ENCODE assay signal across 18 cellular contexts in genomic region chr1:66540434-66541032, GRCh38. TPM values are rescaled to one million over a fixed set of nuclear protein-coding genes. Genes with fewer than 3 reads are reported as not detected.
A peak's percentile ranks its signal among the peaks of the same experiment; 100 is the strongest.
DNase-seq lines count a peak whose midpoint lies in the region; ATAC-seq lines count a peak whose summit lies in the region.
"Had no signal": no experiment of that assay in that cellular context is flagged by ENCODE, and none has a peak within 500 bp of the region (broad histone marks: within the 10 kb centered on the region; RNA-seq: fewer than 3 reads in every experiment).

No MANE protein-coding gene starts in this region.

- no peak overlapping the region for H2AK5ac ChIP-seq in trophoblast cell (ENCODE audit: low read length)

- no peak overlapping the region for H3K14ac ChIP-seq in trophoblast cell (ENCODE audit: low read length)

- H3K9me3 ChIP-seq in SK-N-MC (ENCODE audit: low read depth, low read length) (no peaks in the 10 kb centered on the region), trophoblast cell (ENCODE audit: insufficient read depth, low read depth, low read length) (no peaks in the 10 kb centered on the region)
- H3K9me3 ChIP-seq: BLaER1 treated with 17β-estradiol and CSF1 and Interleukin-3, amounts not matched to agents 10 nM and 100 nM; right atrium auricular region had no signal

- H3K4me2 ChIP-seq in trophoblast cell (ENCODE audit: low read length) = peak overlapping the region; percentile 6
- H3K4me2 ChIP-seq: BLaER1 treated with 17β-estradiol and CSF1 and Interleukin-3, amounts not matched to agents 10 nM and 100 nM had no signal

- H2BK5ac ChIP-seq in trophoblast cell (ENCODE audit: low read depth, low read length, poor library complexity) = no peak overlapping the region

- peak overlapping the region; percentile 29; the same call in 1 of the 2 replicates for H3K27ac ChIP-seq in SK-N-MC
- peak overlapping the region; percentile 77 for H3K27ac ChIP-seq in trophoblast cell (ENCODE audit: low read depth, low read length)
- H3K27ac ChIP-seq: BLaER1 treated with 17β-estradiol and CSF1 and Interleukin-3, amounts not matched to agents 10 nM and 100 nM had no signal

- H3K23ac ChIP-seq in trophoblast cell (ENCODE audit: low read length) = no peak overlapping the region

- no peak overlapping the region for H4K12ac ChIP-seq in trophoblast cell (ENCODE audit: low read depth, low read length)

- H3K4ac ChIP-seq in trophoblast cell (ENCODE audit: low read depth, low read length) = no peak overlapping the region

- H3K9ac ChIP-seq in SK-N-MC (ENCODE audit: insufficient read length) (no peak overlapping the region), trophoblast cell (ENCODE audit: low read length) (no peak overlapping the region)
- H3K9ac ChIP-seq: BLaER1 treated with 17β-estradiol and CSF1 and Interleukin-3, amounts not matched to agents 10 nM and 100 nM had no signal

- no peak overlapping the region for H4K91ac ChIP-seq in trophoblast cell (ENCODE audit: low read depth, low read length)

- no peak overlapping the region for H2BK12ac ChIP-seq in trophoblast cell (ENCODE audit: low read length)

- DNase-seq in EL (peak; percentile 89), SK-N-MC (ENCODE audit: low read depth, low spot score) (no peak), fibroblast of gingiva (ENCODE audit: low read depth) (peak; percentile 25), trophoblast cell (peak in 1 of 2 donors; percentile 73), retina (no peak), KBM-7 (no peak)
- DNase-seq: activated CD8-positive, alpha-beta T cell treated with anti-CD3 and anti-CD28 coated beads for 36 hours; activated gamma-delta T cell treated with Interleukin-2 at 50 U/mL for 16 hours; cerebellar nuclear complex; naive B cell; NCI-H1092; NCI-H510A; stimulated activated CD4-positive, alpha-beta T cell treated with anti-CD3 and anti-CD28 coated beads, Interleukin-4, amount 100 ng/mL, for 24 hours; stimulated activated naive B cell treated with anti-CD40 and anti-IgM and Interleukin-4, amounts not matched to agents 10 μg/mL and 1 μg/mL and 100 μg/mL, for 72 hours had no signal

- in situ Hi-C loops in KBM-7 (cut with MboI; ENCODE audit: low pct_unique_long_range_greater_than_20kb, low sequenced_read_pairs) = loop anchor here (10.0 kb wide), 1 partner anchor 164 kb away; no protein-coding TSS in a partner anchor

- no peak overlapping the region for H4K8ac ChIP-seq in trophoblast cell (ENCODE audit: low read depth, low read length)

- no peaks in the 10 kb centered on the region for H3K36me3 ChIP-seq in SK-N-MC (ENCODE audit: insufficient read depth, low read length)
- no peaks in the 10 kb centered on the region for H3K36me3 ChIP-seq in trophoblast cell (ENCODE audit: control insufficient read depth in 1 of 2, insufficient read depth in 2 of 2, low read length in 2 of 2)
- H3K36me3 ChIP-seq: BLaER1 treated with 17β-estradiol and CSF1 and Interleukin-3, amounts not matched to agents 10 nM and 100 nM; right atrium auricular region had no signal

- H3K79me1 ChIP-seq in trophoblast cell (ENCODE audit: low read length) = no peaks in the 10 kb centered on the region

- ATAC-seq in HG03571 (IDR thresholded peaks at IDR 0.05; ENCODE audit: unreplicated experiment) (no peak), GM21447 (IDR thresholded peaks at IDR 0.05; ENCODE audit: unreplicated experiment) (no peak)
- ATAC-seq: activated CD8-positive, alpha-beta T cell treated with anti-CD3 and anti-CD28 coated beads for 36 hours; stimulated activated naive B cell treated with anti-CD40 and anti-IgM and Interleukin-4, amounts not matched to agents 10 μg/mL and 1 μg/mL and 100 μg/mL, for 72 hours had no signal

- H2AFZ ChIP-seq in trophoblast cell (ENCODE audit: insufficient read depth, low read length, poor library complexity) = no peak overlapping the region

- H3K4me1 ChIP-seq in trophoblast cell (ENCODE audit: control insufficient read depth in 1 of 2, insufficient read depth in 2 of 2, low read length in 2 of 2) = peaks cover 3 to 14% of the 10 kb centered on the region in 2 experiments
- H3K4me1 ChIP-seq: BLaER1 treated with 17β-estradiol and CSF1 and Interleukin-3, amounts not matched to agents 10 nM and 100 nM had no signal

- no peaks in the 10 kb centered on the region for H3K27me3 ChIP-seq in trophoblast cell (ENCODE audit: insufficient read depth, low read length)
- H3K27me3 ChIP-seq: BLaER1 treated with 17β-estradiol and CSF1 and Interleukin-3, amounts not matched to agents 10 nM and 100 nM; right atrium auricular region had no signal

- no peak overlapping the region for H3K18ac ChIP-seq in trophoblast cell (ENCODE audit: low read length)

- 100% methylated on average over 3 of the region's 3 CpGs for WGBS in trophoblast cell (ENCODE audit: extremely low coverage, insufficient coverage, insufficient read length)

- H3K79me2 ChIP-seq in trophoblast cell (ENCODE audit: control insufficient read depth, insufficient read depth, low read length, poor library complexity) = no peaks in the 10 kb centered on the region

- H3K4me3 ChIP-seq in SK-N-MC = no peak overlapping the region
- H3K4me3 ChIP-seq in trophoblast cell (ENCODE audit: low read depth, low read length) = no peak overlapping the region
- H3K4me3 ChIP-seq: BLaER1 treated with 17β-estradiol and CSF1 and Interleukin-3, amounts not matched to agents 10 nM and 100 nM; right atrium auricular region had no signal

- H2BK120ac ChIP-seq in trophoblast cell (ENCODE audit: insufficient read depth, low read length, poor library complexity) = no peak overlapping the region

RNA-seq across cellular contexts. Expression of gene SGIP1, which starts 6.6 kb away (rescaled TPM):
- polyA plus RNA-seq in trophoblast cell (2013) = 0.62 and 0.65 TPM in 2 replicates

Comparison
In these comparisons a context has a peak if more than half of its experiments do, and no peak if none do; other contexts are left out.
1. DNase-seq: peak in EL (single experiment) and fibroblast of gingiva (single experiment); none in SK-N-MC (single experiment), retina (single experiment) and KBM-7 (single experiment).